In the genomic region with DNA sequence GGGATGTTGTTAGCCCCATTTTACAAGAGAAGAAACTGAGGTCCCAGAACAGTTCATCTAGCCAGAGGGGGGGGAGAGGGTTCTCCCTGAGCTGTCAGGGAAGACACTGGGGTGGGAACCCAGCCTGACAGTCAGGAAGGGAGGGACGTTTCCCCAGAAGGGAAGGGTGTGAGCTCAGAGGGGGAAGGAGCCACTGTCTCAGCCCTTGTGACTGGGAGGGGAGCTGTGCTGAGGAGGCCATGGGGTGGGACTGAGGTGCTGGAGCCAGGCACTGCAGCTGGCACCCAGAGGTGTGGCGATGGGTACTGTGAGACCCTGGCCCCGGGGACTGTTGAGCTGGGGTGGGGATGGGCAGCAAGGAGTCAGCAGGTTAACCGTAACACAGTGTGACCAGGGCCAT, we compare ENCODE assay signal across 16 cellular contexts.
"Had no signal": no experiment of that assay in that cellular context is flagged by ENCODE, and none has a peak within 500 bp of the region (broad histone marks: within the 10 kb centered on the region; RNA-seq: fewer than 3 reads in every experiment).

No MANE protein-coding gene starts in this region.

- H3K4me3 Mint-ChIP-seq: activated naive CD8-positive, alpha-beta T cell; naive B cell; stimulated activated memory B cell treated with anti-CD40 and anti-IgM and Interleukin-4, amounts not matched to agents 10 μg/mL and 1 μg/mL and 100 μg/mL, for 72 hours had no signal

- H3K27ac Mint-ChIP-seq: activated naive CD8-positive, alpha-beta T cell; stimulated activated memory B cell treated with anti-CD40 and anti-IgM and Interleukin-4, amounts not matched to agents 10 μg/mL and 1 μg/mL and 100 μg/mL, for 72 hours had no signal

- H3K27me3 ChIP-seq: heart right ventricle, transverse colon had no signal

- H3K27ac ChIP-seq: heart right ventricle, prostate gland, transverse colon had no signal

- DNase-seq: activated effector memory CD4-positive, alpha-beta T cell treated with anti-CD3 and anti-CD28 coated beads, Interleukin-2, amount 50 U/mL, for 16 hours; activated T-cell treated with anti-CD3 and anti-CD28 coated beads, Interleukin-2, amount 50 U/mL, for 1 hour; effector CD4-positive, alpha-beta T cell; heart right ventricle; midbrain; naive B cell; spleen; stimulated activated CD4-positive, alpha-beta T cell treated with anti-CD3 and anti-CD28 coated beads, Interleukin-1b, Interleukin-23, amount 100 ng/mL, for 48 hours; T-helper 2 cell; transverse colon had no signal

- H3K4me1 Mint-ChIP-seq: naive B cell; stimulated activated memory B cell treated with anti-CD40 and anti-IgM and Interleukin-4, amounts not matched to agents 10 μg/mL and 1 μg/mL and 100 μg/mL, for 72 hours had no signal

- H3K9me3 Mint-ChIP-seq: naive B cell; stimulated activated memory B cell treated with anti-CD40 and anti-IgM and Interleukin-4, amounts not matched to agents 10 μg/mL and 1 μg/mL and 100 μg/mL, for 72 hours had no signal

- ATAC-seq: activated CD4-positive, CD25-positive, alpha-beta regulatory T cell treated with anti-CD3 and anti-CD28 coated beads, Interleukin-2, amount 50 U/mL, for 24 hours; sciatic nerve; stimulated activated memory B cell treated with anti-CD40 and anti-IgM and Interleukin-4, amounts not matched to agents 10 μg/mL and 1 μg/mL and 100 μg/mL, for 72 hours had no signal

- H3K36me3 Mint-ChIP-seq: activated naive CD8-positive, alpha-beta T cell; naive B cell; stimulated activated memory B cell treated with anti-CD40 and anti-IgM and Interleukin-4, amounts not matched to agents 10 μg/mL and 1 μg/mL and 100 μg/mL, for 72 hours had no signal

- H3K27me3 Mint-ChIP-seq: activated naive CD8-positive, alpha-beta T cell had no signal

- H3K4me3 ChIP-seq: heart right ventricle, lung, prostate gland, spleen, transverse colon had no signal
